In genomic region chr12:11755311-11755930, GRCh38 we compare ENCODE assay signal across 13 cellular contexts.
DNase-seq lines count a peak whose midpoint lies in the region; ATAC-seq and TF ChIP-seq lines count a peak whose summit lies in the region.
"Had no signal": no experiment of that assay in that cellular context is flagged by ENCODE, and none has a peak within 500 bp of the region (broad histone marks: within the 10 kb centered on the region; RNA-seq: fewer than 3 reads in every experiment).

No MANE protein-coding gene starts in this region.

- no peak for DNase-seq in coronary artery (ENCODE audit: low spot score)
- DNase-seq in osteoblast (ENCODE audit: insufficient read length, low spot score, missing footprints): no peak
- DNase-seq in stimulated activated naive CD4-positive, alpha-beta T cell treated with Interleukin-2 at 50 U/mL for 16 hours (lab: John Stamatoyannopoulos, UW): no peak
- DNase-seq in neuronal stem cell (ENCODE audit: low spot score): no peak
- DNase-seq: activated CD4-positive, alpha-beta T cell treated with anti-CD3 and anti-CD28 coated beads for 36 hours; activated T-cell treated with anti-CD3 and anti-CD28 coated beads, Interleukin-2, amount 50 U/mL, for 1 hour; NCI-H1048; NCI-H226; upper lobe of left lung had no signal

- H2BK15ac ChIP-seq in neuronal stem cell (ENCODE audit: low read length): no peak overlapping the region

- H3K4ac ChIP-seq in neuronal stem cell (ENCODE audit: low read length): no peak overlapping the region

- H2AK5ac ChIP-seq in neuronal stem cell (ENCODE audit: low read depth, low read length): no peak overlapping the region

- H3K79me1 ChIP-seq in neuronal stem cell (ENCODE audit: low read depth, low read length): no peaks in the 10 kb centered on the region

- no peaks in the 10 kb centered on the region for H4K20me1 ChIP-seq in KMS-11 (ENCODE audit: insufficient read depth)
- H4K20me1 ChIP-seq in osteoblast (ENCODE audit: insufficient read depth, low read length): no peaks in the 10 kb centered on the region

- WGBS in neuronal stem cell (ENCODE audit: extremely low coverage in 2 of 2, insufficient read length in 2 of 2, insufficient replicate concordance in 1 of 2), 2 donors: no CpG with 5 or more reads among the region's 5 CpGs

- no peak overlapping the region for H3K23ac ChIP-seq in neuronal stem cell (ENCODE audit: low read depth, low read length, poor library complexity)

- H3K4me3 ChIP-seq in ACC112 (ENCODE audit: low read depth, low read length): peak overlapping the region; percentile 22; the same call in 1 of the 2 replicates
- no peak overlapping the region for H3K4me3 ChIP-seq in KMS-11 (IDR thresholded peaks at IDR 0.05; ENCODE audit: insufficient read depth, low read depth, low read length)
- H3K4me3 ChIP-seq in coronary artery: peak overlapping the region; percentile 5
- no peak overlapping the region for H3K4me3 ChIP-seq in osteoblast (ENCODE audit: insufficient read depth, low read length)
- H3K4me3 ChIP-seq in neuronal stem cell (ENCODE audit: low read length in 2 of 2): no peak overlapping the region
- H3K4me3 ChIP-seq: upper lobe of left lung had no signal

- TF ChIP-seq CTCF in KMS-11 (conservative IDR thresholded peaks at IDR 0.05; ENCODE audit: low read depth, low read length): no peak
- TF ChIP-seq CTCF in coronary artery (IDR thresholded peaks at IDR 0.05): no peak
- no peak for TF ChIP-seq CTCF in osteoblast (IDR thresholded peaks at IDR 0.05; ENCODE audit: extremely low read depth, low read depth, low read length)

- no peak overlapping the region for H3K9ac ChIP-seq in KMS-11
- H3K9ac ChIP-seq in neuronal stem cell (ENCODE audit: low read depth, low read length, poor library complexity): no peak overlapping the region

- no peak overlapping the region for H4K91ac ChIP-seq in neuronal stem cell (ENCODE audit: low read depth, low read length, poor library complexity)

- H3K14ac ChIP-seq in neuronal stem cell (ENCODE audit: low read length): no peak overlapping the region

- H2AFZ ChIP-seq in ACC112 (ENCODE audit: low read length, unreplicated experiment): no peak overlapping the region
- H2AFZ ChIP-seq in KMS-11 (ENCODE audit: low read depth): no peak overlapping the region
- H2AFZ ChIP-seq in osteoblast (ENCODE audit: low read length): no peak overlapping the region
- no peak overlapping the region for H2AFZ ChIP-seq in neuronal stem cell (ENCODE audit: low read length)

- no peak overlapping the region for H3K18ac ChIP-seq in neuronal stem cell (ENCODE audit: low read length)

- H3K79me2 ChIP-seq in ACC112 (ENCODE audit: control insufficient read depth, insufficient read depth, low read length, unreplicated experiment) (no peaks in the 10 kb centered on the region), KMS-11 (ENCODE audit: insufficient read depth, low read depth) (0 out of 2 replicates have a peak, but pooled peaks cover 4% of the 10 kb centered on the region), osteoblast (ENCODE audit: insufficient read depth, low read length) (peaks cover 29% of the 10 kb centered on the region)

- H3K27ac ChIP-seq in ACC112 (ENCODE audit: low read depth, low read length) (peak overlapping the region; percentile 54; the same call in 1 of the 2 replicates), KMS-11 (no peak overlapping the region), coronary artery (peak overlapping the region; percentile 96 to 97), osteoblast (ENCODE audit: low read depth, low read length) (peak overlapping the region; percentile 7), neuronal stem cell (replicated peaks; ENCODE audit: low read length) (no peak overlapping the region)

- H3K36me3 ChIP-seq in ACC112 (ENCODE audit: insufficient read depth, low read length) (peaks cover 9% of the 10 kb centered on the region; the same call in 1 of the 2 replicates), KMS-11 (ENCODE audit: insufficient read depth) (no peaks in the 10 kb centered on the region), osteoblast (ENCODE audit: insufficient read depth, low read length) (peaks cover 9% of the 10 kb centered on the region), neuronal stem cell (replicated peaks in 1 of 2; ENCODE audit: control insufficient read depth in 2 of 2, insufficient read depth in 2 of 2, low read length in 2 of 2) (peaks cover 0 to 42% of the 10 kb centered on the region in 2 donors)

- no peak overlapping the region for H2BK120ac ChIP-seq in neuronal stem cell (ENCODE audit: low read depth, low read length)

- H3K27me3 ChIP-seq in ACC112 (ENCODE audit: insufficient read depth, low read length) (no peaks in the 10 kb centered on the region), KMS-11 (ENCODE audit: insufficient read depth, low read depth) (no peaks in the 10 kb centered on the region), osteoblast (ENCODE audit: insufficient read depth, low read length) (no peaks in the 10 kb centered on the region), neuronal stem cell (ENCODE audit: control insufficient read depth in 3 of 3, insufficient read depth in 3 of 3, low read depth in 1 of 3, low read length in 3 of 3) (no peaks in the 10 kb centered on the region)
- H3K27me3 ChIP-seq: upper lobe of left lung had no signal

- H3K9me3 ChIP-seq in osteoblast (ENCODE audit: low read depth, low read length) (no peaks in the 10 kb centered on the region), neuronal stem cell (replicated peaks in 1 of 2; ENCODE audit: control insufficient read depth in 2 of 2, insufficient read depth in 1 of 2, low read depth in 1 of 2, low read length in 2 of 2) (no peaks in the 10 kb centered on the region)
- H3K9me3 ChIP-seq: upper lobe of left lung had no signal

- ATAC-seq in GM18517 (IDR thresholded peaks at IDR 0.05; ENCODE audit: unreplicated experiment) (no peak), HG03469 (IDR thresholded peaks at IDR 0.05; ENCODE audit: unreplicated experiment) (no peak)
- ATAC-seq: activated CD4-positive, alpha-beta T cell treated with anti-CD3 and anti-CD28 coated beads for 36 hours had no signal

- H3K4me2 ChIP-seq in KMS-11 (peak overlapping the region; percentile 66; the same call in 1 of the 2 replicates), osteoblast (ENCODE audit: insufficient read depth, low read length) (peak overlapping the region; percentile 21), neuronal stem cell (ENCODE audit: insufficient read depth, low read length, poor library complexity, severe bottlenecking) (no peak overlapping the region)

- no peak overlapping the region for H2BK12ac ChIP-seq in neuronal stem cell (ENCODE audit: low read length)

- no peak overlapping the region for H2BK5ac ChIP-seq in neuronal stem cell (ENCODE audit: low read length)

- H3K4me1 ChIP-seq in ACC112 (ENCODE audit: control insufficient read depth, insufficient read depth, low read length, unreplicated experiment): peaks cover 17% of the 10 kb centered on the region
- peaks cover 92% of the 10 kb centered on the region for H3K4me1 ChIP-seq in KMS-11 (ENCODE audit: low read depth, poor library complexity, severe bottlenecking)
- peaks cover 19% of the 10 kb centered on the region for H3K4me1 ChIP-seq in osteoblast (ENCODE audit: insufficient read depth, low read length)
- peaks cover 2 to 11% of the 10 kb centered on the region in 2 donors for H3K4me1 ChIP-seq in neuronal stem cell (ENCODE audit: control insufficient read depth in 2 of 2, insufficient read depth in 1 of 2, low read depth in 1 of 2, low read length in 2 of 2)

- no peak overlapping the region for H4K8ac ChIP-seq in neuronal stem cell (ENCODE audit: low read depth, low read length)

Comparison
In these comparisons a context has a peak if more than half of its experiments do, and no peak if none do; other contexts are left out.
1. H3K27ac ChIP-seq: peak in ACC112 (single experiment), coronary artery (2 of 2) and osteoblast (single experiment); none in KMS-11 (single experiment) and neuronal stem cell (single experiment).
2. H3K4me3 ChIP-seq: peak in ACC112 (single experiment) and coronary artery (single experiment); none in KMS-11 (single experiment), osteoblast (single experiment) and neuronal stem cell (0 of 2).